ENCODE assay signal across 24 cellular contexts in genomic region chr17:77591231-77591785, GRCh38.
A peak's percentile ranks its signal among the peaks of the same experiment; 100 is the strongest.
DNase-seq lines count a peak whose midpoint lies in the region; ATAC-seq, FAIRE-seq and TF ChIP-seq lines count a peak whose summit lies in the region.
"Had no signal": no experiment of that assay in that cellular context is flagged by ENCODE, and none has a peak within 500 bp of the region (broad histone marks: within the 10 kb centered on the region; RNA-seq: fewer than 3 reads in every experiment).

No MANE protein-coding gene starts in this region.

- H3K9me2 ChIP-seq in HCT116 (ENCODE audit: insufficient read depth) = no peaks in the 10 kb centered on the region

- RAD21 ChIA-PET in HCT116 (lab: Charles Lee; ENCODE audit: low non-redundant PET in 1 of 2, low total read pairs in 2 of 2, uncharacterized antibody in 2 of 2, unreplicated experiment in 2 of 2) = no interaction called here

- H3K4me2 ChIP-seq in HCT116 (ENCODE audit: low read length) = peak overlapping the region; percentile 19; the same call in 1 of the 2 replicates

- H3K79me2 ChIP-seq in HCT116 (ENCODE audit: insufficient read depth, low read length) = no peaks in the 10 kb centered on the region

- CTCF ChIA-PET in HCT116 (lab: Charles Lee) = no interaction called here

- H3K36me3 ChIP-seq in HCT116 (ENCODE audit: control insufficient read depth in 1 of 2, insufficient read depth in 2 of 2, low read length in 2 of 2) = no peaks in the 10 kb centered on the region
- no peaks in the 10 kb centered on the region for H3K36me3 ChIP-seq in bronchial epithelial cell (ENCODE audit: control insufficient read depth, insufficient read depth, low read length)
- H3K36me3 ChIP-seq: breast epithelium, neutrophil, prostate gland had no signal

- intact Hi-C loops in HCT116 (cut with micrococcal nuclease) = no loop called here
- intact Hi-C loops in posterior vena cava (cut with DNase I) = no loop called here

- H3K27ac ChIP-seq in HCT116 (ENCODE audit: low read depth, low read length) = no peak overlapping the region
- H3K27ac ChIP-seq: breast epithelium, coronary artery, neutrophil, prostate gland had no signal

- no peak for TF ChIP-seq POLR2A in HCT116 (IDR thresholded peaks at IDR 0.05; ENCODE audit: borderline replicate concordance, extremely low read depth, insufficient read depth, insufficient read length)

- POLR2A ChIA-PET in HCT116 (lab: Charles Lee) = no interaction called here

- BruUV-seq in HCT116 (replicated peaks; lab: Mats Ljungman, UMichigan) = no TSS peak

- peak; percentile 40; the same call in 1 of the 2 replicates for ATAC-seq in HCT116
- ATAC-seq in HG03095 (IDR thresholded peaks at IDR 0.05; ENCODE audit: unreplicated experiment) = no peak
- ATAC-seq in GM18517 (IDR thresholded peaks at IDR 0.05; ENCODE audit: unreplicated experiment) = no peak
- ATAC-seq: activated T-cell treated with anti-CD3 and anti-CD28 coated beads, Interleukin-2, amount 50 U/mL, for 4 hours; left lobe of liver; sciatic nerve; stimulated activated naive B cell treated with anti-CD40 and anti-IgM and Interleukin-4, amounts not matched to agents 10 μg/mL and 1 μg/mL and 100 μg/mL, for 72 hours had no signal

- no peak for FAIRE-seq in bronchial epithelial cell (lab: Jason Lieb, UNC)
- FAIRE-seq: frontal cortex had no signal

- H3K9me3 ChIP-seq in HCT116 (ENCODE audit: control insufficient read depth in 1 of 2, insufficient read depth in 1 of 2, low read depth in 1 of 2, low read length in 2 of 2) = no peaks in the 10 kb centered on the region
- H3K9me3 ChIP-seq: neutrophil, prostate gland had no signal

- peaks cover 4 to 7% of the 10 kb centered on the region in 2 experiments; a peak in 3 of 4 replicates for H3K4me1 ChIP-seq in HCT116 (ENCODE audit: control insufficient read depth in 1 of 2, insufficient read depth in 2 of 2, low read length in 2 of 2)
- H3K4me1 ChIP-seq: breast epithelium, prostate gland had no signal

- DNase-seq in DMS79 (lab: John Stamatoyannopoulos, UW) (peak; percentile 10), HCT116 (ENCODE audit: low read depth, low spot score) (no peak), bronchial epithelial cell (ENCODE audit: low read depth) (peak; percentile 45), posterior vena cava (ENCODE audit: low spot score) (peak; percentile 34), RPMI8226 (no peak), NCI-H524 treated with DMSO at 0.1 percent for 48 hours (lab: John Stamatoyannopoulos, UW) (no peak)
- DNase-seq: activated CD4-positive, alpha-beta T cell treated with anti-CD3 and anti-CD28 coated beads, Interleukin-2, amount 10 ng/mL, durations not matched to agents 24 days and 14 days; activated naive CD4-positive, alpha-beta T cell treated with anti-CD3 and anti-CD28 coated beads for 36 hours; activated T-cell treated with anti-CD3 and anti-CD28 coated beads, Interleukin-2, amount 50 U/mL, for 4 hours; amniotic stem cell; CD4-positive, alpha-beta T cell; GF-D8; NCI-H1092; NCI-H1694 treated with DMSO at 0.1 percent for 48 hours; stimulated activated naive B cell treated with anti-CD40 and anti-IgM and Interleukin-4, amounts not matched to agents 10 μg/mL and 1 μg/mL and 100 μg/mL, for 72 hours had no signal

- H4K20me1 ChIP-seq in HCT116 (ENCODE audit: insufficient read depth) = no peaks in the 10 kb centered on the region

- no peak overlapping the region for H2AFZ ChIP-seq in HCT116 (ENCODE audit: low read depth, low read length, poor library complexity, severe bottlenecking)

- no peak for TF ChIP-seq RAD21 in HCT116 (IDR thresholded peaks at IDR 0.05; ENCODE audit: low read depth)

- TF ChIP-seq CTCF in HCT116 (IDR thresholded peaks at IDR 0.05 in 2 of 3, conservative IDR thresholded peaks at IDR 0.05 in 1 of 3; ENCODE audit: borderline replicate concordance in 1 of 3, insufficient read depth in 1 of 3, low read depth in 2 of 3, low read length in 2 of 3) (no peak), bronchial epithelial cell (IDR thresholded peaks at IDR 0.05; ENCODE audit: insufficient read depth, low read length, severe bottlenecking) (no peak)

- H3K27me3 ChIP-seq in HCT116 (ENCODE audit: insufficient read depth, low read length) (peaks cover 12% of the 10 kb centered on the region; the same call in 1 of the 2 replicates), bronchial epithelial cell (ENCODE audit: control insufficient read depth, insufficient read depth, low read length) (no peaks in the 10 kb centered on the region)
- H3K27me3 ChIP-seq: breast epithelium, neutrophil had no signal

- H3K4me3 ChIP-seq in HCT116 (replicated peaks in 1 of 2; ENCODE audit: low read depth in 1 of 2, low read length in 2 of 2) (no peak overlapping the region), bronchial epithelial cell (ENCODE audit: low read depth, low read length) (no peak overlapping the region)
- H3K4me3 ChIP-seq: breast epithelium, coronary artery, prostate gland had no signal

- no peak overlapping the region for H3K9ac ChIP-seq in HCT116 (ENCODE audit: low read length)

TF ChIP-seq in HCT116, 20 proteins besides CTCF, POLR2A, EP300 and RAD21:
- TF ChIP-seq CBX3 (IDR thresholded peaks at IDR 0.05; ENCODE audit: low read depth) (no peak), EZH2 (IDR thresholded peaks at IDR 0.05) (no peak), SP1 (IDR thresholded peaks at IDR 0.05; ENCODE audit: low read depth) (no peak), JUND (IDR thresholded peaks at IDR 0.05) (no peak), CEBPB (IDR thresholded peaks at IDR 0.05; ENCODE audit: low read depth) (no peak), ZBTB33 (IDR thresholded peaks at IDR 0.05; ENCODE audit: extremely low read depth, insufficient replicate concordance, low read length) (no peak), EZH2phosphoT487 (IDR thresholded peaks at IDR 0.05; ENCODE audit: borderline replicate concordance) (no peak), ZNF274 (IDR thresholded peaks at IDR 0.05; ENCODE audit: low read depth, low read length) (no peak), TCF7L2 (IDR thresholded peaks at IDR 0.05; ENCODE audit: borderline replicate concordance, extremely low read depth, insufficient read depth, insufficient read length) (no peak), SIN3A (IDR thresholded peaks at IDR 0.05; ENCODE audit: low read depth) (no peak), YY1 (IDR thresholded peaks at IDR 0.05; ENCODE audit: extremely low read depth, insufficient replicate concordance, low read depth, low read length) (no peak), FOSL1 (IDR thresholded peaks at IDR 0.05; ENCODE audit: low read depth) (no peak), MAX (IDR thresholded peaks at IDR 0.05) (no peak), ZFX (IDR thresholded peaks at IDR 0.05) (no peak), SRF (IDR thresholded peaks at IDR 0.05; ENCODE audit: low read depth) (no peak)
TF ChIP-seq in HCT116: peak in this region for 0.

Comparison
In these comparisons a context has a peak if more than half of its experiments do, and no peak if none do; other contexts are left out.
1. DNase-seq: peak in DMS79 (single experiment), bronchial epithelial cell (single experiment) and posterior vena cava (single experiment); none in HCT116 (single experiment), RPMI8226 (single experiment) and NCI-H524 treated with DMSO at 0.1 percent for 48 hours (single experiment).